In genomic region chr12:121711925-121712461, GRCh38 we compare ENCODE assay signal across 8 cellular contexts. TPM values are rescaled to one million over a fixed set of nuclear protein-coding genes. Genes with fewer than 3 reads are reported as not detected.
DNase-seq lines count a peak whose midpoint lies in the region; ATAC-seq and TF ChIP-seq lines count a peak whose summit lies in the region.

No MANE protein-coding gene starts in this region.

- no peak for TF ChIP-seq CTCF in astrocyte of the cerebellum (IDR thresholded peaks at IDR 0.05; ENCODE audit: low read depth, low read length, missing control alignments)

- in situ Hi-C loops in astrocyte of the cerebellum (cut with HindIII; ENCODE audit: low sequenced_read_pairs) = no loop called here

- ATAC-seq in GM18499 (IDR thresholded peaks at IDR 0.05; ENCODE audit: insufficient read depth, unreplicated experiment) = peak; percentile 5
- ATAC-seq in HG02973 (IDR thresholded peaks at IDR 0.05; ENCODE audit: unreplicated experiment) = peak; percentile 29

- H3K4me3 ChIP-seq in astrocyte of the cerebellum (ENCODE audit: low read depth, low read length) (peak overlapping the region; percentile 91), iPS-11a (ENCODE audit: low read depth, low read length) (peak overlapping the region; percentile 95), skeletal muscle cell (ENCODE audit: low read depth, low read length) (peak overlapping the region; percentile 98)

- peak; percentile 22 for DNase-seq in A172 (ENCODE audit: low spot score)
- DNase-seq in NCI-H524 treated with DMSO at 0.1 percent for 48 hours (lab: John Stamatoyannopoulos, UW) = peak; percentile 16
- no peak for DNase-seq in astrocyte of the cerebellum (ENCODE audit: low read depth)
- DNase-seq in skeletal muscle cell (ENCODE audit: low read depth) = no peak
- no peak for DNase-seq in ecto neural progenitor cell (ENCODE audit: low spot score)

RNA-seq across cellular contexts. Expression of gene TMEM120B, which starts 0.6 kb away (rescaled TPM):
- total RNA-seq in A172 (2014; rRNA removed; shearing (Covaris generic)) = 4.6 and 5.5 TPM in 2 replicates

RNA-seq across cellular contexts. Expression of gene MORN3, which starts 42.5 kb away (rescaled TPM):
- total RNA-seq in A172 (2014; rRNA removed; shearing (Covaris generic)) = 0.02 and 1.5 TPM in 2 replicates

Comparison
In these comparisons a context has a peak if more than half of its experiments do, and no peak if none do; other contexts are left out.
1. DNase-seq: peak in A172 (single experiment) and NCI-H524 treated with DMSO at 0.1 percent for 48 hours (single experiment); none in astrocyte of the cerebellum (single experiment), skeletal muscle cell (single experiment) and ecto neural progenitor cell (single experiment).
2. Peak in every context shown above with its lines, with median percentiles within 50 percentile points of each other: H3K4me3 ChIP-seq.